1 cellular context compared by ENCODE assay signal in the genomic region with DNA sequence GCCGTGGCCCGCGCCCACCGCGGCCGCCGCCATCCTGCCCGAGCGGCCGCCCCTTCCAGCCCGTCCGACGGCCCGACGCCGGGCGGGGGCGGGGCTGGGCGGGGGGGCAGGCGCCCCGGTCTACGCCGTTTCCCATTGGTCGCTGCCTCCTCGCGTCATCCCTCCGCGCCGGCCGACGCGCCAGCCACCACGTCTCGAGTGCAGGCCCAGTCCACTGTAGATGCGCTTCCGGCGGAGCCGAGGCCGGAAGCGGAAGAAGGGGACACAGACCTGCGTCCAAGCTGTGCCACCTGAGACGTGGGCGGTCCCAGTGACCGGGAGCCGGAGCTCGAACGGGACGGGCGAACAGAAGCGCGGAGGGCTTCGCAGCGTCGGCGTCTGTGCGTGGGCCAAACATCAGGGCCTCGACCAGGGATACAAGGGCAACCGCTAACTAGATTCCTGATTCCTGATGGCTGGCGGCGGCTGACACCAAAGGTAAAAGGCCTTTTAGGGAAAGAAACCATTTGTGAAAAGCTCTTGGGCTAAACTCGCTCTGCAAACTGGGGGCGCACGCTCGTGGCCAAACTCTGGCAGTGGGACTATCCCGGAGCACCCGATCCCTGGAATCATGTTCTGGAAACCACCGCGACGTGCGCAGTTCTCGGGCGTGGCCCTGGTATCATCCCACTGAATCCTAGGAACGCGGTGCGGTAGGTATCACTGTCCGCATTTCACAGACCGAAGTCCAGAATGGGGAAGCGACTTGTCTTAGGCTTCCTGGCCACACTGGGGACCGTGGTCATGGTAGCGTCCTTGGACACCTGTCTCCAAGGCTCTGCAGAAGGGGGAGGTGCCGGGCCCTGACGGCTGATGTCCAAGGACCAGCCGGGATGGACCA.
A peak's percentile ranks its signal among the peaks of the same experiment; 100 is the strongest.
TF ChIP-seq lines count a peak whose summit lies in the region.

Gene SLC35E1, minus strand, starts transcription at position 84 of the 880 bp plus-strand sequence. Its CDS starts 51 bp downstream, at position 33.

TF ChIP-seq in K562, 482 proteins besides CTCF, POLR2A, EP300 and RAD21 (continued from another document and continues in another):
- TF ChIP-seq PCBP2 (IDR thresholded peaks at IDR 0.05; ENCODE audit: low read depth, low read length, poor library complexity, severe bottlenecking) (no peak), ZNF395 (CRISPR knock-in tag; IDR thresholded peaks at IDR 0.05) (no peak; the same call in 1 of the 2 replicates), ZNF12 (CRISPR knock-in tag; IDR thresholded peaks at IDR 0.05) (0 out of 2 replicates have a peak, but pooled peaks have one; percentile 57), RBM14 (IDR thresholded peaks at IDR 0.05; ENCODE audit: borderline replicate concordance, insufficient read depth, low read depth, low read length) (no peak), CBFA2T2 (conservative IDR thresholded peaks at IDR 0.05) (no peak), HCFC1 (IDR thresholded peaks at IDR 0.05; ENCODE audit: low read depth, low read length) (peak; percentile 89), C11orf30 (IDR thresholded peaks at IDR 0.05; ENCODE audit: low read depth) (peak; percentile 94), ZNF589 (CRISPR knock-in tag; IDR thresholded peaks at IDR 0.05; ENCODE audit: low read depth) (no peak), ZNF77 (CRISPR knock-in tag; IDR thresholded peaks at IDR 0.05) (no peak), BCL6 (CRISPR knock-in tag; IDR thresholded peaks at IDR 0.05) (no peak), PURB (CRISPR knock-in tag; IDR thresholded peaks at IDR 0.05; ENCODE audit: low read depth) (no peak), HNRNPL (IDR thresholded peaks at IDR 0.05; ENCODE audit: low read depth, low read length) (no peak), RFX5 (IDR thresholded peaks at IDR 0.05; ENCODE audit: low read depth, low read length) (peak; percentile 73; the same call in 1 of the 2 replicates), CSDE1 (IDR thresholded peaks at IDR 0.05) (peak in 1 of 2 experiments; percentile 57; a peak in 1 of 4 replicates), CBX2 (IDR thresholded peaks at IDR 0.05; ENCODE audit: insufficient read depth, low read length, poor library complexity, severe bottlenecking) (no peak), HOXB6 (CRISPR knock-in tag; IDR thresholded peaks at IDR 0.05; ENCODE audit: borderline replicate concordance) (no peak), EP400 (IDR thresholded peaks at IDR 0.05) (peak; percentile 85), POLR2G (IDR thresholded peaks at IDR 0.05; ENCODE audit: low read depth, low read length) (peak; percentile 86), MED1 (CRISPR knock-in tag; IDR thresholded peaks at IDR 0.05; ENCODE audit: borderline replicate concordance) (no peak), ZBTB34 (CRISPR knock-in tag; IDR thresholded peaks at IDR 0.05) (no peak), FOXP1 (CRISPR knock-in tag; IDR thresholded peaks at IDR 0.05) (no peak), PHTF2 (CRISPR knock-in tag; IDR thresholded peaks at IDR 0.05) (no peak), NR2C1 (IDR thresholded peaks at IDR 0.05) (peak; percentile 62; the same call in 1 of the 2 replicates), NR2C1 (tag; IDR thresholded peaks at IDR 0.05) (peak; percentile 84), TCF15 (CRISPR knock-in tag; IDR thresholded peaks at IDR 0.05) (no peak), WHSC1 (IDR thresholded peaks at IDR 0.05; ENCODE audit: low read length) (no peak), POLR3G (IDR thresholded peaks at IDR 0.05; ENCODE audit: extremely low read depth, insufficient read length, insufficient replicate concordance) (no peak), ZEB2 (IDR thresholded peaks at IDR 0.05) (0 out of 2 replicates have a peak, but pooled peaks have one; percentile 22), ARID2 (IDR thresholded peaks at IDR 0.05) (no peak), TEAD1 (CRISPR knock-in tag; IDR thresholded peaks at IDR 0.05) (no peak), ZNF586 (CRISPR knock-in tag; conservative IDR thresholded peaks at IDR 0.05) (no peak), HNRNPK (IDR thresholded peaks at IDR 0.05; ENCODE audit: low read depth, low read length, poor library complexity, severe bottlenecking) (no peak), RBM17 (IDR thresholded peaks at IDR 0.05; ENCODE audit: borderline replicate concordance, low read depth, low read length) (no peak), MIER1 (IDR thresholded peaks at IDR 0.05; ENCODE audit: low read depth) (no peak), SIN3B (IDR thresholded peaks at IDR 0.05; ENCODE audit: low read depth) (peak; percentile 73; the same call in 1 of the 2 replicates), E2F3 (CRISPR knock-in tag; IDR thresholded peaks at IDR 0.05) (no peak), HBP1 (CRISPR knock-in tag; IDR thresholded peaks at IDR 0.05) (no peak), MYBL2 (IDR thresholded peaks at IDR 0.05; ENCODE audit: low read depth) (no peak), MYBL2 (CRISPR knock-in tag; IDR thresholded peaks at IDR 0.05; ENCODE audit: borderline replicate concordance) (no peak), CREM (IDR thresholded peaks at IDR 0.05; ENCODE audit: low read depth) (peak; percentile 99), DACH1 (IDR thresholded peaks at IDR 0.05; ENCODE audit: partially characterized antibody) (peak; percentile 42), CHCHD3 (CRISPR knock-in tag; IDR thresholded peaks at IDR 0.05) (no peak), YY1 (IDR thresholded peaks at IDR 0.05; ENCODE audit: borderline replicate concordance in 1 of 3, control insufficient read depth in 1 of 3, extremely low read depth in 1 of 3, insufficient read depth in 3 of 3, insufficient read length in 1 of 3, insufficient replicate concordance in 2 of 3, low read depth in 1 of 3, low read length in 2 of 3) (peak in 2 of 3 experiments; percentile 36 to 69)
- TF ChIP-seq, protein P1, sequence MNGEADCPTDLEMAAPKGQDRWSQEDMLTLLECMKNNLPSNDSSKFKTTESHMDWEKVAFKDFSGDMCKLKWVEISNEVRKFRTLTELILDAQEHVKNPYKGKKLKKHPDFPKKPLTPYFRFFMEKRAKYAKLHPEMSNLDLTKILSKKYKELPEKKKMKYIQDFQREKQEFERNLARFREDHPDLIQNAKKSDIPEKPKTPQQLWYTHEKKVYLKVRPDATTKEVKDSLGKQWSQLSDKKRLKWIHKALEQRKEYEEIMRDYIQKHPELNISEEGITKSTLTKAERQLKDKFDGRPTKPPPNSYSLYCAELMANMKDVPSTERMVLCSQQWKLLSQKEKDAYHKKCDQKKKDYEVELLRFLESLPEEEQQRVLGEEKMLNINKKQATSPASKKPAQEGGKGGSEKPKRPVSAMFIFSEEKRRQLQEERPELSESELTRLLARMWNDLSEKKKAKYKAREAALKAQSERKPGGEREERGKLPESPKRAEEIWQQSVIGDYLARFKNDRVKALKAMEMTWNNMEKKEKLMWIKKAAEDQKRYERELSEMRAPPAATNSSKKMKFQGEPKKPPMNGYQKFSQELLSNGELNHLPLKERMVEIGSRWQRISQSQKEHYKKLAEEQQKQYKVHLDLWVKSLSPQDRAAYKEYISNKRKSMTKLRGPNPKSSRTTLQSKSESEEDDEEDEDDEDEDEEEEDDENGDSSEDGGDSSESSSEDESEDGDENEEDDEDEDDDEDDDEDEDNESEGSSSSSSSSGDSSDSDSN (IDR thresholded peaks at IDR 0.05; ENCODE audit: borderline replicate concordance in 1 of 2, low read depth in 2 of 2, low read length in 2 of 2): peak in 1 of 2 experiments; percentile 89; a peak in 2 of 4 replicates
- TF ChIP-seq, protein P2, sequence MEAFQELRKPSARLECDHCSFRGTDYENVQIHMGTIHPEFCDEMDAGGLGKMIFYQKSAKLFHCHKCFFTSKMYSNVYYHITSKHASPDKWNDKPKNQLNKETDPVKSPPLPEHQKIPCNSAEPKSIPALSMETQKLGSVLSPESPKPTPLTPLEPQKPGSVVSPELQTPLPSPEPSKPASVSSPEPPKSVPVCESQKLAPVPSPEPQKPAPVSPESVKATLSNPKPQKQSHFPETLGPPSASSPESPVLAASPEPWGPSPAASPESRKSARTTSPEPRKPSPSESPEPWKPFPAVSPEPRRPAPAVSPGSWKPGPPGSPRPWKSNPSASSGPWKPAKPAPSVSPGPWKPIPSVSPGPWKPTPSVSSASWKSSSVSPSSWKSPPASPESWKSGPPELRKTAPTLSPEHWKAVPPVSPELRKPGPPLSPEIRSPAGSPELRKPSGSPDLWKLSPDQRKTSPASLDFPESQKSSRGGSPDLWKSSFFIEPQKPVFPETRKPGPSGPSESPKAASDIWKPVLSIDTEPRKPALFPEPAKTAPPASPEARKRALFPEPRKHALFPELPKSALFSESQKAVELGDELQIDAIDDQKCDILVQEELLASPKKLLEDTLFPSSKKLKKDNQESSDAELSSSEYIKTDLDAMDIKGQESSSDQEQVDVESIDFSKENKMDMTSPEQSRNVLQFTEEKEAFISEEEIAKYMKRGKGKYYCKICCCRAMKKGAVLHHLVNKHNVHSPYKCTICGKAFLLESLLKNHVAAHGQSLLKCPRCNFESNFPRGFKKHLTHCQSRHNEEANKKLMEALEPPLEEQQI (IDR thresholded peaks at IDR 0.05): no peak
- TF ChIP-seq, protein P3, sequence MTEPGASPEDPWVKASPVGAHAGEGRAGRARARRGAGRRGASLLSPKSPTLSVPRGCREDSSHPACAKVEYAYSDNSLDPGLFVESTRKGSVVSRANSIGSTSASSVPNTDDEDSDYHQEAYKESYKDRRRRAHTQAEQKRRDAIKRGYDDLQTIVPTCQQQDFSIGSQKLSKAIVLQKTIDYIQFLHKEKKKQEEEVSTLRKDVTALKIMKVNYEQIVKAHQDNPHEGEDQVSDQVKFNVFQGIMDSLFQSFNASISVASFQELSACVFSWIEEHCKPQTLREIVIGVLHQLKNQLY (CRISPR knock-in tag; conservative IDR thresholded peaks at IDR 0.05): no peak
- TF ChIP-seq, protein P4, sequence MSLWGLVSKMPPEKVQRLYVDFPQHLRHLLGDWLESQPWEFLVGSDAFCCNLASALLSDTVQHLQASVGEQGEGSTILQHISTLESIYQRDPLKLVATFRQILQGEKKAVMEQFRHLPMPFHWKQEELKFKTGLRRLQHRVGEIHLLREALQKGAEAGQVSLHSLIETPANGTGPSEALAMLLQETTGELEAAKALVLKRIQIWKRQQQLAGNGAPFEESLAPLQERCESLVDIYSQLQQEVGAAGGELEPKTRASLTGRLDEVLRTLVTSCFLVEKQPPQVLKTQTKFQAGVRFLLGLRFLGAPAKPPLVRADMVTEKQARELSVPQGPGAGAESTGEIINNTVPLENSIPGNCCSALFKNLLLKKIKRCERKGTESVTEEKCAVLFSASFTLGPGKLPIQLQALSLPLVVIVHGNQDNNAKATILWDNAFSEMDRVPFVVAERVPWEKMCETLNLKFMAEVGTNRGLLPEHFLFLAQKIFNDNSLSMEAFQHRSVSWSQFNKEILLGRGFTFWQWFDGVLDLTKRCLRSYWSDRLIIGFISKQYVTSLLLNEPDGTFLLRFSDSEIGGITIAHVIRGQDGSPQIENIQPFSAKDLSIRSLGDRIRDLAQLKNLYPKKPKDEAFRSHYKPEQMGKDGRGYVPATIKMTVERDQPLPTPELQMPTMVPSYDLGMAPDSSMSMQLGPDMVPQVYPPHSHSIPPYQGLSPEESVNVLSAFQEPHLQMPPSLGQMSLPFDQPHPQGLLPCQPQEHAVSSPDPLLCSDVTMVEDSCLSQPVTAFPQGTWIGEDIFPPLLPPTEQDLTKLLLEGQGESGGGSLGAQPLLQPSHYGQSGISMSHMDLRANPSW (CRISPR knock-in tag; IDR thresholded peaks at IDR 0.05): no peak
- TF ChIP-seq, protein P5, sequence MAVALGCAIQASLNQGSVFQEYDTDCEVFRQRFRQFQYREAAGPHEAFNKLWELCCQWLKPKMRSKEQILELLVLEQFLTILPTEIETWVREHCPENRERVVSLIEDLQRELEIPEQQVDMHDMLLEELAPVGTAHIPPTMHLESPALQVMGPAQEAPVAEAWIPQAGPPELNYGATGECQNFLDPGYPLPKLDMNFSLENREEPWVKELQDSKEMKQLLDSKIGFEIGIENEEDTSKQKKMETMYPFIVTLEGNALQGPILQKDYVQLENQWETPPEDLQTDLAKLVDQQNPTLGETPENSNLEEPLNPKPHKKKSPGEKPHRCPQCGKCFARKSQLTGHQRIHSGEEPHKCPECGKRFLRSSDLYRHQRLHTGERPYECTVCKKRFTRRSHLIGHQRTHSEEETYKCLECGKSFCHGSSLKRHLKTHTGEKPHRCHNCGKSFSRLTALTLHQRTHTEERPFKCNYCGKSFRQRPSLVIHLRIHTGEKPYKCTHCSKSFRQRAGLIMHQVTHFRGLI (CRISPR knock-in tag; IDR thresholded peaks at IDR 0.05): no peak
